ENCODE assay signal across 9 cellular contexts in the genomic region with DNA sequence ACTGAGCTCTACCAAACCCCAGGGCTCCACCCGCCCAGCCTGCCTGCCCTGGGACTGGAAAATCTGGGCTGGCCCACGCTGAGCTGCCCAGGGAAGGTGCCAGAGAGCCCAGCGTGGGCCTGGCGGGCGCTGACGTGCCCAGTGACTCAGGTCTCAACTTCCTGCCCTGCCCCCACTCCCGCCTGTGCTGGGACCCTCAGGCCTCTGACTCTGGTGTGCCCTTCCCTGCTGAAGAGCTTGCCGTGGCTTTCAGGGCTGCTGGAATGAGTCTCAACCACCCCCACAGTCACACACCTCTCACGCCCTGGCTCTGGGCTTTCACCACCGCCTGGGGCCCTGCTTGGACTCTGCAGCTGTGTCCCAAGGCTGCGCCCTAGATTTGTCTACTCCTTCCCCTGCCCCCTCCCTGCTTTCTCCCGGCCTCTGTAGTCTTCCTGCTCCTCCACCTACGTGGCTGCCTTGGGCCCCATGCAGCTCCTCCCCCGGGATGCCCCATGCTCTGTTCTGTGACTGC. TPM values are rescaled to one million over a fixed set of nuclear protein-coding genes. Genes with fewer than 3 reads are reported as not detected.
DNase-seq lines count a peak whose midpoint lies in the region; ATAC-seq and TF ChIP-seq lines count a peak whose summit lies in the region.
"Had no signal": no experiment of that assay in that cellular context is flagged by ENCODE, and none has a peak within 500 bp of the region (broad histone marks: within the 10 kb centered on the region; RNA-seq: fewer than 3 reads in every experiment).

No MANE protein-coding gene starts in this region.

- no peaks in the 10 kb centered on the region for H3K9me3 Mint-ChIP-seq in chondrocyte (ENCODE audit: low read depth)
- H3K9me3 Mint-ChIP-seq in naive thymus-derived CD8-positive, alpha-beta T cell = no peaks in the 10 kb centered on the region

- ATAC-seq in HG03354 (IDR thresholded peaks at IDR 0.05; ENCODE audit: poor library complexity, severe bottlenecking, unreplicated experiment) (no peak), sciatic nerve (no peak), HG03196 (IDR thresholded peaks at IDR 0.05; ENCODE audit: unreplicated experiment) (no peak)
- no peak for ATAC-seq in naive thymus-derived CD8-positive, alpha-beta T cell

- H3K4me1 Mint-ChIP-seq in chondrocyte (ENCODE audit: low read depth) = peaks cover 24% of the 10 kb centered on the region
- peaks cover 0 to 6% (median 0%) of the 10 kb centered on the region in 4 donors for H3K4me1 Mint-ChIP-seq in naive thymus-derived CD8-positive, alpha-beta T cell

- H3K27ac Mint-ChIP-seq in chondrocyte (ENCODE audit: unreplicated experiment) = peak overlapping the region; percentile 90
- no peak overlapping the region for H3K27ac Mint-ChIP-seq in naive thymus-derived CD8-positive, alpha-beta T cell

- POLR2A ChIA-PET in naive thymus-derived CD8-positive, alpha-beta T cell (lab: Charles Lee) = no interaction called here

- H3K27me3 Mint-ChIP-seq in chondrocyte (ENCODE audit: low read depth) = no peaks in the 10 kb centered on the region
- no peaks in the 10 kb centered on the region for H3K27me3 Mint-ChIP-seq in naive thymus-derived CD8-positive, alpha-beta T cell

- no peak for TF ChIP-seq CTCF in chondrocyte (IDR thresholded peaks at IDR 0.05)

- H3K36me3 Mint-ChIP-seq in chondrocyte (ENCODE audit: low read depth) = peaks cover 9% of the 10 kb centered on the region
- H3K36me3 Mint-ChIP-seq in naive thymus-derived CD8-positive, alpha-beta T cell = peaks cover 0 to 23% (median 0%) of the 10 kb centered on the region in 3 donors

- H3K4me3 Mint-ChIP-seq in chondrocyte (ENCODE audit: unreplicated experiment) = no peak overlapping the region
- no peak overlapping the region for H3K4me3 Mint-ChIP-seq in naive thymus-derived CD8-positive, alpha-beta T cell

- peak; percentile 63 for DNase-seq in CD1c-positive myeloid dendritic cell (ENCODE audit: extremely low spot score)
- peak; percentile 85 for DNase-seq in M059J (ENCODE audit: low read depth)
- DNase-seq in chondrocyte (ENCODE audit: low spot score) = peak; percentile 89
- DNase-seq in renal cortical epithelial cell (ENCODE audit: low read depth) = peak; percentile 65
- DNase-seq in sciatic nerve (ENCODE audit: low spot score) = no peak
- no peak for DNase-seq in naive thymus-derived CD8-positive, alpha-beta T cell
- DNase-seq: effector CD4-positive, alpha-beta T cell had no signal

- intact Hi-C loops in sciatic nerve (cut with DNase I) = no loop called here

RNA-seq across cellular contexts. Expression of a gene that starts 10.4 kb away (rescaled TPM):
- 24.3 and 38.0 TPM in 2 replicates for total RNA-seq in M059J (2014; rRNA removed; shearing (Covaris generic))
- total RNA-seq in chondrocyte (38.7 to 41.8 TPM (median 39.0 TPM) in 3 replicates), renal cortical epithelial cell (30.4 and 46.4 TPM in 2 replicates), sciatic nerve (21.4 TPM)
- total RNA-seq in naive thymus-derived CD8-positive, alpha-beta T cell = 10 to 100 TPM; 16.8 to 17.3 TPM
- 1 to 10 TPM; 1.2 to 1.9 (median 1.5) TPM for polyA plus RNA-seq in naive thymus-derived CD8-positive, alpha-beta T cell

RNA-seq across cellular contexts. Expression of a gene that starts 22.7 kb away (rescaled TPM):
- total RNA-seq in M059J (2014; rRNA removed; shearing (Covaris generic)) = 180 and 214 TPM in 2 replicates
- total RNA-seq in chondrocyte = 228 to 244 TPM (median 230 TPM) in 3 replicates
- 343 and 451 TPM in 2 replicates for total RNA-seq in renal cortical epithelial cell
- 244 TPM for total RNA-seq in sciatic nerve
- 100 to 1,000 TPM; 318 to 327 TPM for total RNA-seq in naive thymus-derived CD8-positive, alpha-beta T cell
- 100 to 1,000 TPM in 2 of 3 donors, 10 to 100 TPM in 1; 81.2 to 180 (median 100) TPM for polyA plus RNA-seq in naive thymus-derived CD8-positive, alpha-beta T cell

RNA-seq across cellular contexts. Expression of a gene that starts 24.7 kb away (rescaled TPM):
- total RNA-seq in M059J (2014; rRNA removed; shearing (Covaris generic)) = 13.3 and 26.4 TPM in 2 replicates
- total RNA-seq in chondrocyte = 9.5 to 11.5 TPM (median 10.7 TPM) in 3 replicates
- total RNA-seq in renal cortical epithelial cell = 88.2 and 154 TPM in 2 replicates
- total RNA-seq in sciatic nerve = 15.5 TPM
- 10 to 100 TPM; 16.7 to 17.4 TPM for total RNA-seq in naive thymus-derived CD8-positive, alpha-beta T cell
- polyA plus RNA-seq in naive thymus-derived CD8-positive, alpha-beta T cell = 10 to 100 TPM; 10.7 to 14.4 (median 10.8) TPM

RNA-seq across cellular contexts. Expression of a gene that starts 52.2 kb away (rescaled TPM):
- 94.3 and 141 TPM in 2 replicates for total RNA-seq in M059J (2014; rRNA removed; shearing (Covaris generic))
- total RNA-seq in chondrocyte (101 to 110 TPM (median 108 TPM) in 3 replicates), renal cortical epithelial cell (103 and 124 TPM in 2 replicates), sciatic nerve (96.3 TPM)
- 100 to 1,000 TPM; 109 to 120 TPM for total RNA-seq in naive thymus-derived CD8-positive, alpha-beta T cell
- polyA plus RNA-seq in naive thymus-derived CD8-positive, alpha-beta T cell = 100 to 1,000 TPM; 125 to 148 (median 129) TPM

Comparison
In these comparisons a context has a peak if more than half of its experiments do, and no peak if none do; other contexts are left out.
1. DNase-seq: peak in CD1c-positive myeloid dendritic cell (single experiment), M059J (single experiment), chondrocyte (single experiment) and renal cortical epithelial cell (single experiment); none in sciatic nerve (single experiment) and naive thymus-derived CD8-positive, alpha-beta T cell (0 of 10).